23 cellular contexts compared by ENCODE assay signal in the genomic region with DNA sequence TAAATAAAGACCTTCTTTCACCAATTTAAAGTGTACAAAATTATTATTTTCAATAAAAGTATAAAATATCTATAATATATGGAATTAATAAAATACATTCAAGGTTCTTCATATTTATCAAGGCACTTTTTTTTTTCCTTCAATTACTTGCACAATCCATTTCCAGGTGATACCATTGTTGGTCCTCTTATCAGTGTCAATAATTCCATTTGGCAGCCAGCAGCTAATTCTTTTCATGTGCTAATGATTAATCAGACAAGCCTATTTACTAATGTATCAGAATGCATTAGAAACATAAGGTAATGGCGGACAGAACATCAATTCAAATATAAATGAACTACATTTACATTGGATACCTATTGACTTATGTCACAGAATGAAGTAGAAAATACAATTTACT.
A peak's percentile ranks its signal among the peaks of the same experiment; 100 is the strongest.
DNase-seq lines count a peak whose midpoint lies in the region; ATAC-seq, FAIRE-seq and TF ChIP-seq lines count a peak whose summit lies in the region.
"Had no signal": no experiment of that assay in that cellular context is flagged by ENCODE, and none has a peak within 500 bp of the region (broad histone marks: within the 10 kb centered on the region; RNA-seq: fewer than 3 reads in every experiment).

No MANE protein-coding gene starts in this region.

- TF ChIP-seq EP300 in transverse colon (IDR thresholded peaks at IDR 0.05; ENCODE audit: low read depth), result no peak

- in situ Hi-C loops in transverse colon (cut with MboI; ENCODE audit: low pct_ligation_motif_present in 1 of 4, low pct_unique_long_range_greater_than_20kb in 1 of 4, low sequenced_read_pairs in 3 of 4), result no loop called here

- no peak overlapping the region for H3K27ac ChIP-seq in pancreas
- no peak overlapping the region for H3K27ac ChIP-seq in transverse colon
- H3K27ac ChIP-seq: 22Rv1, BLaER1, C4-2B, GM23248 had no signal

- intact Hi-C loops in pancreas (cut with DNase I) (no loop called here), transverse colon (cut with DNase I; ENCODE audit: low total_unique reads) (no loop called here)

- no peaks in the 10 kb centered on the region for H3K27me3 ChIP-seq in pancreas
- H3K27me3 ChIP-seq in transverse colon, result no peaks in the 10 kb centered on the region
- H3K27me3 ChIP-seq: BLaER1 had no signal

- DNase-seq in NCI-H146 (lab: John Stamatoyannopoulos, UW) (peak; percentile 2), NCI-H146 treated with DMSO at 0.1 percent for 48 hours (lab: John Stamatoyannopoulos, UW; ENCODE audit: unreplicated experiment) (no peak), pancreas (no peak), iPS-NIHi11 (ENCODE audit: low spot score) (no peak), HUDEP-2 (lab: John Stamatoyannopoulos, UW; ENCODE audit: unreplicated experiment in 76 of 76) (no peak), transverse colon (no peak)
- DNase-seq: CD4-positive, CD25-positive, alpha-beta regulatory T cell; CD8-positive, alpha-beta T cell; DMS153; DMS79 treated with DMSO at 0.1 percent for 48 hours; GF-D8; GM23248; H7; HCEC 1CT had no signal

- peak; percentile 45 for FAIRE-seq in endometrium (lab: Jason Lieb, UNC)
- no peak for FAIRE-seq in pancreas (lab: Jason Lieb, UNC)
- FAIRE-seq: A204.1, GM12891, GM18507, H1 had no signal

- H3K4me1 ChIP-seq in pancreas (peaks cover 16 to 19% (median 16%) of the 10 kb centered on the region in 3 donors), transverse colon (no peaks in the 10 kb centered on the region)
- H3K4me1 ChIP-seq: BLaER1 had no signal

- H3K4me3 ChIP-seq in pancreas (no peak overlapping the region), transverse colon (no peak overlapping the region)
- H3K4me3 ChIP-seq: BLaER1, GM23248 had no signal

- TF ChIP-seq POLR2A in transverse colon (IDR thresholded peaks at IDR 0.05), result no peak

- peak; percentile 66 to 92 (median 86) for ATAC-seq in pancreas
- ATAC-seq: CD8-positive, alpha-beta T cell had no signal

- H3K9me3 ChIP-seq in pancreas (no peaks in the 10 kb centered on the region), transverse colon (no peaks in the 10 kb centered on the region)
- H3K9me3 ChIP-seq: BLaER1, Caco-2 had no signal

- no peak for TF ChIP-seq CTCF in pancreas (IDR thresholded peaks at IDR 0.05)
- TF ChIP-seq CTCF in transverse colon (IDR thresholded peaks at IDR 0.05), result no peak

- no peaks in the 10 kb centered on the region for H3K36me3 ChIP-seq in pancreas
- no peaks in the 10 kb centered on the region for H3K36me3 ChIP-seq in transverse colon
- H3K36me3 ChIP-seq: BLaER1 had no signal

- 10 to 13% methylated on average over 1 of the region's 1 CpG for WGBS in pancreas, 2 donors
- WGBS in transverse colon (ENCODE audit: low coverage in 1 of 2), 2 donors, result 55 to 56% methylated on average over 1 of the region's 1 CpG
